12 cellular contexts compared by ENCODE assay signal in the genomic region with DNA sequence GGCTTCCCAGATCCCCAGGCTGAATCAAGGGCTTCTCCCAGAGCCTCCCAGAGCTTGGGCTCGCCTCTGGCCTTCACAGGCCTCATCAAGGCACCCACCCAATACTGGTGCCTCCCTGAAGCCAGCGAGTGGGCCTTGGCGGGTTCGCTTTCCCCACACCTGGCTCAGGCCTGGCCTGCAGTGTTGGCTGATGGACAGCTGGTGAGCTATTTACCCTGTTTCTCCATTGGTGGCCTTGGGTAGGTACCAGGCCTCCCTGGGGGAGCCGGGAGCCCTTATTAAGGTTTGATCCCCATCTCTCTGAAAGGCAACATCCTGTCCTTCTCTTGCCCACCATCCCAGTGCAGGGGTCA. TPM values are rescaled to one million over a fixed set of nuclear protein-coding genes. Genes with fewer than 3 reads are reported as not detected.
DNase-seq lines count a peak whose midpoint lies in the region; ATAC-seq and TF ChIP-seq lines count a peak whose summit lies in the region.
"Had no signal": no experiment of that assay in that cellular context is flagged by ENCODE, and none has a peak within 500 bp of the region (broad histone marks: within the 10 kb centered on the region; RNA-seq: fewer than 3 reads in every experiment).

No MANE protein-coding gene starts in this region.

- no peak for TF ChIP-seq CTCF in HFFc6 (IDR thresholded peaks at IDR 0.05)

- POLR2A ChIA-PET in activated CD4-positive, alpha-beta T cell treated with anti-CD3 and anti-CD28 coated beads, Interleukin-2, amount 10 ng/mL, durations not matched to agents 7 days and 5 days (lab: Charles Lee) = no interaction called here

- H3K9me3 Mint-ChIP-seq in activated CD4-positive, alpha-beta T cell treated with anti-CD3 and anti-CD28 coated beads, Interleukin-2, amount 10 ng/mL, durations not matched to agents 7 days and 5 days = peaks cover 5% of the 10 kb centered on the region
- H3K9me3 Mint-ChIP-seq in stimulated activated naive CD8-positive, alpha-beta T cell treated with anti-CD3 and anti-CD28 coated beads, Interleukin-15, amount 100 ng/mL, for 72 hours = peaks cover 7 to 9% of the 10 kb centered on the region in 2 donors
- no peaks in the 10 kb centered on the region for H3K9me3 Mint-ChIP-seq in HFFc6

- H3K4me3 Mint-ChIP-seq in activated CD4-positive, alpha-beta T cell treated with anti-CD3 and anti-CD28 coated beads, Interleukin-2, amount 10 ng/mL, durations not matched to agents 7 days and 5 days = no peak overlapping the region
- peak overlapping the region; percentile 90 to 91 for H3K4me3 Mint-ChIP-seq in stimulated activated naive CD8-positive, alpha-beta T cell treated with anti-CD3 and anti-CD28 coated beads, Interleukin-15, amount 100 ng/mL, for 72 hours
- no peak overlapping the region for H3K4me3 Mint-ChIP-seq in HFFc6

- peak overlapping the region; percentile 89 for H3K27ac ChIP-seq in angular gyrus (ENCODE audit: low read depth, low read length)
- H3K27ac ChIP-seq: A549, HL-60 had no signal

- CTCF ChIA-PET in activated CD4-positive, alpha-beta T cell treated with anti-CD3 and anti-CD28 coated beads, Interleukin-2, amount 10 ng/mL, durations not matched to agents 7 days and 5 days (lab: Charles Lee) = interaction anchor here (0.6 to 3.6 kb wide), 6 partner anchors 11 to 153 kb away, joined by 3 to 26 read pairs (median 8); no protein-coding TSS in a partner anchor

- H3K27ac Mint-ChIP-seq in activated CD4-positive, alpha-beta T cell treated with anti-CD3 and anti-CD28 coated beads, Interleukin-2, amount 10 ng/mL, durations not matched to agents 7 days and 5 days = peak overlapping the region; percentile 95
- H3K27ac Mint-ChIP-seq in stimulated activated naive CD8-positive, alpha-beta T cell treated with anti-CD3 and anti-CD28 coated beads, Interleukin-15, amount 100 ng/mL, for 72 hours = peak overlapping the region; percentile 98 to 100
- no peak overlapping the region for H3K27ac Mint-ChIP-seq in HFFc6

- peaks cover 61% of the 10 kb centered on the region for H3K4me1 Mint-ChIP-seq in activated CD4-positive, alpha-beta T cell treated with anti-CD3 and anti-CD28 coated beads, Interleukin-2, amount 10 ng/mL, durations not matched to agents 7 days and 5 days
- H3K4me1 Mint-ChIP-seq in stimulated activated naive CD8-positive, alpha-beta T cell treated with anti-CD3 and anti-CD28 coated beads, Interleukin-15, amount 100 ng/mL, for 72 hours = peaks cover 88% of the 10 kb centered on the region
- H3K4me1 Mint-ChIP-seq in HFFc6 (ENCODE audit: low read depth) = peaks cover 22% of the 10 kb centered on the region

- H3K27me3 Mint-ChIP-seq in activated CD4-positive, alpha-beta T cell treated with anti-CD3 and anti-CD28 coated beads, Interleukin-2, amount 10 ng/mL, durations not matched to agents 7 days and 5 days = no peaks in the 10 kb centered on the region
- H3K27me3 Mint-ChIP-seq in stimulated activated naive CD8-positive, alpha-beta T cell treated with anti-CD3 and anti-CD28 coated beads, Interleukin-15, amount 100 ng/mL, for 72 hours = no peaks in the 10 kb centered on the region
- H3K27me3 Mint-ChIP-seq in HFFc6 (ENCODE audit: insufficient read depth) = peaks cover 11% of the 10 kb centered on the region

- peaks cover 5% of the 10 kb centered on the region for H3K36me3 Mint-ChIP-seq in activated CD4-positive, alpha-beta T cell treated with anti-CD3 and anti-CD28 coated beads, Interleukin-2, amount 10 ng/mL, durations not matched to agents 7 days and 5 days (ENCODE audit: low read depth)
- no peaks in the 10 kb centered on the region for H3K36me3 Mint-ChIP-seq in HFFc6 (ENCODE audit: low read depth)

- peak; percentile 3 for ATAC-seq in HG03039 (IDR thresholded peaks at IDR 0.05; ENCODE audit: unreplicated experiment)
- ATAC-seq in stimulated activated naive CD8-positive, alpha-beta T cell treated with anti-CD3 and anti-CD28 coated beads, Interleukin-15, amount 100 ng/mL, for 72 hours = peak; percentile 2

- no peak for DNase-seq in activated CD4-positive, alpha-beta T cell treated with anti-CD3 and anti-CD28 coated beads, Interleukin-2, amount 10 ng/mL, durations not matched to agents 7 days and 5 days
- no peak for DNase-seq in activated CD4-positive, alpha-beta T cell treated with anti-CD3 and anti-CD28 coated beads for 48 hours
- no peak for DNase-seq in stimulated activated naive CD8-positive, alpha-beta T cell treated with anti-CD3 and anti-CD28 coated beads, Interleukin-15, amount 100 ng/mL, for 72 hours
- DNase-seq in COLO829 (ENCODE audit: low spot score) = no peak
- DNase-seq in HFFc6 = no peak
- no peak for DNase-seq in NCI-H2227 (lab: John Stamatoyannopoulos, UW; ENCODE audit: unreplicated experiment)
- DNase-seq: NCI-H187, SHP77 treated with DMSO at 0.1 percent for 48 hours had no signal

RNA-seq across cellular contexts. Expression of gene DUSP2, which starts 18.2 kb away (rescaled TPM):
- 10 to 100 TPM; 11.9 to 14.2 TPM for total RNA-seq in activated CD4-positive, alpha-beta T cell treated with anti-CD3 and anti-CD28 coated beads, Interleukin-2, amount 10 ng/mL, durations not matched to agents 7 days and 5 days
- total RNA-seq in HFFc6 (2021; fragmentation: NEBNext Ultra II Directional; extraction: Animal tissue kit (Norgen Biotek cat#: 25700)) = 10 to 100 TPM; 10.1 to 17.9 (median 11.5) TPM

RNA-seq across cellular contexts. Expression of gene ASTL, which starts 25.1 kb away (rescaled TPM):
- under 1 TPM in 1 of 2 experiments, not detected in 1; 0.22 TPM for total RNA-seq in activated CD4-positive, alpha-beta T cell treated with anti-CD3 and anti-CD28 coated beads, Interleukin-2, amount 10 ng/mL, durations not matched to agents 7 days and 5 days
- total RNA-seq in HFFc6 (2021; fragmentation: NEBNext Ultra II Directional; extraction: Animal tissue kit (Norgen Biotek cat#: 25700)) = under 1 TPM in 3 of 6 experiments, not detected in 3; 0.25 to 0.39 (median 0.31) TPM

RNA-seq across cellular contexts. Expression of gene STARD7, which starts 45.2 kb away (rescaled TPM):
- 100 to 1,000 TPM; 126 to 128 TPM for total RNA-seq in activated CD4-positive, alpha-beta T cell treated with anti-CD3 and anti-CD28 coated beads, Interleukin-2, amount 10 ng/mL, durations not matched to agents 7 days and 5 days
- 100 to 1,000 TPM; 167 to 195 (median 180) TPM for total RNA-seq in HFFc6 (2021; fragmentation: NEBNext Ultra II Directional; extraction: Animal tissue kit (Norgen Biotek cat#: 25700))

RNA-seq across cellular contexts. Expression of gene ADRA2B, which starts 47.0 kb away (rescaled TPM):
- under 1 TPM in 1 of 2 experiments, not detected in 1; 0.06 TPM for total RNA-seq in activated CD4-positive, alpha-beta T cell treated with anti-CD3 and anti-CD28 coated beads, Interleukin-2, amount 10 ng/mL, durations not matched to agents 7 days and 5 days
- not detected for total RNA-seq in HFFc6 (2021; fragmentation: NEBNext Ultra II Directional; extraction: Animal tissue kit (Norgen Biotek cat#: 25700))

Comparison
In these comparisons a context has a peak if more than half of its experiments do, and no peak if none do; other contexts are left out.
1. H3K4me3 Mint-ChIP-seq: peak in stimulated activated naive CD8-positive, alpha-beta T cell treated with anti-CD3 and anti-CD28 coated beads, Interleukin-15, amount 100 ng/mL, for 72 hours (2 of 2); none in activated CD4-positive, alpha-beta T cell treated with anti-CD3 and anti-CD28 coated beads, Interleukin-2, amount 10 ng/mL, durations not matched to agents 7 days and 5 days (single experiment) and HFFc6 (single experiment).